Comparison of ENCODE assay signal across 2 cellular contexts in genomic region chr11:72079776-72080325, GRCh38.
TF ChIP-seq lines count a peak whose summit lies in the region.

No MANE protein-coding gene starts in this region.

TF ChIP-seq in K562, 482 proteins besides CTCF, POLR2A, EP300 and RAD21 (continues in another document):
- 0 out of 2 replicates have a peak, but pooled peaks have one; percentile 21 for TF ChIP-seq ZFP91 (CRISPR knock-in tag; IDR thresholded peaks at IDR 0.05)
- no peak for TF ChIP-seq MTA1 (IDR thresholded peaks at IDR 0.05; ENCODE audit: borderline replicate concordance)
- no peak for TF ChIP-seq SNRNP70 (optimal IDR thresholded peaks at IDR 0.05; ENCODE audit: low read depth, low read length)
- peak in 1 of 2 experiments; percentile 23; a peak in 1 of 4 replicates for TF ChIP-seq SIN3A (IDR thresholded peaks at IDR 0.05; ENCODE audit: borderline replicate concordance in 2 of 2, control insufficient read depth in 1 of 2, low read depth in 2 of 2, low read length in 2 of 2)
- TF ChIP-seq BMI1 (IDR thresholded peaks at IDR 0.05; ENCODE audit: low read length): no peak
- no peak for TF ChIP-seq RNF219 (CRISPR knock-in tag; IDR thresholded peaks at IDR 0.05)
- no peak for TF ChIP-seq HIVEP1 (CRISPR knock-in tag; IDR thresholded peaks at IDR 0.05)
- TF ChIP-seq KLF10 (CRISPR knock-in tag; IDR thresholded peaks at IDR 0.05): no peak
- TF ChIP-seq SMAD2 (IDR thresholded peaks at IDR 0.05; ENCODE audit: low read depth, low read length): no peak
- TF ChIP-seq ZNF316 (IDR thresholded peaks at IDR 0.05): peak; percentile 97
- no peak for TF ChIP-seq MCM5 (IDR thresholded peaks at IDR 0.05; ENCODE audit: low read depth)
- no peak for TF ChIP-seq SREBF2 (CRISPR knock-in tag; IDR thresholded peaks at IDR 0.05)
- TF ChIP-seq ZNF76 (CRISPR knock-in tag; IDR thresholded peaks at IDR 0.05; ENCODE audit: borderline replicate concordance): no peak
- TF ChIP-seq ZNF740 (CRISPR knock-in tag; IDR thresholded peaks at IDR 0.05): no peak; the same call in 1 of the 2 replicates
- peak in 1 of 2 experiments; percentile 93; a peak in 2 of 4 replicates for TF ChIP-seq ZNF740 (tag; IDR thresholded peaks at IDR 0.05)
- TF ChIP-seq E2F3 (CRISPR knock-in tag; IDR thresholded peaks at IDR 0.05): no peak
- TF ChIP-seq SOX6 (IDR thresholded peaks at IDR 0.05): 0 out of 2 replicates have a peak, but pooled peaks have one; percentile 7
- no peak for TF ChIP-seq TFAP4 (CRISPR knock-in tag; IDR thresholded peaks at IDR 0.05; ENCODE audit: borderline replicate concordance)
- TF ChIP-seq ETV5 (CRISPR knock-in tag; IDR thresholded peaks at IDR 0.05; ENCODE audit: low read depth): no peak
- TF ChIP-seq HNRNPH1 (optimal IDR thresholded peaks at IDR 0.05; ENCODE audit: low read depth, low read length): no peak
- no peak for TF ChIP-seq NBN (IDR thresholded peaks at IDR 0.05; ENCODE audit: low read depth)
- no peak for TF ChIP-seq IRF2 (CRISPR knock-in tag; IDR thresholded peaks at IDR 0.05)
- no peak for TF ChIP-seq NR2C1 (IDR thresholded peaks at IDR 0.05)
- no peak for TF ChIP-seq NR2C1 (tag; IDR thresholded peaks at IDR 0.05)
- no peak for TF ChIP-seq ID3 (CRISPR knock-in tag; IDR thresholded peaks at IDR 0.05)
- no peak for TF ChIP-seq ID3 (tag; IDR thresholded peaks at IDR 0.05)
- no peak for TF ChIP-seq IRF9 (tag; IDR thresholded peaks at IDR 0.05)
- TF ChIP-seq NONO (IDR thresholded peaks at IDR 0.05; ENCODE audit: low read depth in 2 of 2, low read length in 1 of 2): no peak
- TF ChIP-seq HLTF (IDR thresholded peaks at IDR 0.05): 0 out of 2 replicates have a peak, but pooled peaks have one; percentile 13
- TF ChIP-seq ILK (tag; IDR thresholded peaks at IDR 0.05; ENCODE audit: borderline replicate concordance, low read depth): no peak
- TF ChIP-seq GATAD2B (IDR thresholded peaks at IDR 0.05; ENCODE audit: borderline replicate concordance): no peak
- TF ChIP-seq ZKSCAN1 (IDR thresholded peaks at IDR 0.05; ENCODE audit: low read depth, low read length): no peak

TF ChIP-seq in HEK293T, 16 proteins besides CTCF, POLR2A, EP300 and RAD21:
- TF ChIP-seq TARDBP (IDR thresholded peaks at IDR 0.05) (no peak), ELF4 (IDR thresholded peaks at IDR 0.05) (no peak), PKNOX1 (IDR thresholded peaks at IDR 0.05) (no peak), HDGF (IDR thresholded peaks at IDR 0.05; ENCODE audit: borderline replicate concordance) (no peak), ZNF384 (IDR thresholded peaks at IDR 0.05) (no peak), FOXM1 (IDR thresholded peaks at IDR 0.05; ENCODE audit: borderline replicate concordance) (no peak), SP1 (IDR thresholded peaks at IDR 0.05) (no peak), CTBP1 (IDR thresholded peaks at IDR 0.05; ENCODE audit: borderline replicate concordance) (no peak; the same call in 1 of the 2 replicates), L3MBTL2 (conservative IDR thresholded peaks at IDR 0.05) (no peak), LEF1 (IDR thresholded peaks at IDR 0.05; ENCODE audit: borderline replicate concordance) (no peak), FOXA1 (IDR thresholded peaks at IDR 0.05) (no peak), ARNT (IDR thresholded peaks at IDR 0.05) (no peak), FOXK2 (IDR thresholded peaks at IDR 0.05) (no peak), SUZ12 (IDR thresholded peaks at IDR 0.05) (no peak), NFRKB (IDR thresholded peaks at IDR 0.05) (no peak), BHLHE40 (IDR thresholded peaks at IDR 0.05; ENCODE audit: borderline replicate concordance) (no peak)
